ENCODE assay signal across 26 cellular contexts in genomic region chr2:158187908-158188307, GRCh38.
DNase-seq lines count a peak whose midpoint lies in the region; ATAC-seq, FAIRE-seq and TF ChIP-seq lines count a peak whose summit lies in the region.
"Had no signal": no experiment of that assay in that cellular context is flagged by ENCODE, and none has a peak within 500 bp of the region (broad histone marks: within the 10 kb centered on the region; RNA-seq: fewer than 3 reads in every experiment).

No MANE protein-coding gene starts in this region.

- no peak for TF ChIP-seq EP300 in HepG2 (IDR thresholded peaks at IDR 0.05; ENCODE audit: low read depth in 2 of 2, low read length in 2 of 2)
- no peak for TF ChIP-seq EP300 in HepG2 (CRISPR knock-in tag; IDR thresholded peaks at IDR 0.05; ENCODE audit: borderline replicate concordance)

- intact Hi-C loops in HepG2 (cut with micrococcal nuclease; ENCODE audit: unreplicated experiment): no loop called here
- intact Hi-C loops in right lobe of liver (cut with DNase I): loop anchor here in 1 of 2 donors (10.0 kb wide), 1 partner anchor 557 kb away; no protein-coding TSS in a partner anchor
- intact Hi-C loops in right cardiac atrium (cut with DNase I): loop anchor here in 3 of 4 donors (5.0 to 10.0 kb wide), 3 partner anchors 267 to 559 kb away; partner anchors contain the start of genes CCDC148 (in 1 of the 3) and PKP4 (in 1 of the 3)

- no peaks in the 10 kb centered on the region for H3K9me3 Mint-ChIP-seq in natural killer cell treated with Interleukin-12 subunit alpha and Interleukin-12 subunit beta and Interleukin-15 and Interleukin-18, amount 100 ng/mL, for 72 hours
- H3K9me3 Mint-ChIP-seq: HFFc6, IgD-negative memory B cell had no signal

- no peak overlapping the region for H3K9ac ChIP-seq in HepG2 (ENCODE audit: insufficient read depth, low read depth, low read length)

- no peaks in the 10 kb centered on the region for H3K36me3 Mint-ChIP-seq in natural killer cell treated with Interleukin-12 subunit alpha and Interleukin-12 subunit beta and Interleukin-15 and Interleukin-18, amount 100 ng/mL, for 72 hours
- H3K36me3 Mint-ChIP-seq: IgD-negative memory B cell had no signal

- ATAC-seq in HepG2 (no peak), right lobe of liver (no peak), right cardiac atrium (no peak)
- no peak for ATAC-seq in natural killer cell treated with Interleukin-12 subunit alpha and Interleukin-12 subunit beta and Interleukin-15 and Interleukin-18, amount 100 ng/mL, for 72 hours
- ATAC-seq: Panc1 had no signal

- no TSS peak for BruUV-seq in HepG2 (replicated peaks; lab: Mats Ljungman, UMichigan)

- no peak overlapping the region for H3K27ac ChIP-seq in HepG2 (ENCODE audit: extremely low read length, insufficient read depth, low read length)
- H3K27ac ChIP-seq in right lobe of liver: no peak overlapping the region
- H3K27ac ChIP-seq in right cardiac atrium (ENCODE audit: low read length): no peak overlapping the region
- H3K27ac ChIP-seq: SK-N-MC had no signal

- peaks cover 3 to 4% of the 10 kb centered on the region in 2 donors for H3K4me1 Mint-ChIP-seq in natural killer cell treated with Interleukin-12 subunit alpha and Interleukin-12 subunit beta and Interleukin-15 and Interleukin-18, amount 100 ng/mL, for 72 hours (ENCODE audit: low read depth in 2 of 2)

- no peak overlapping the region for H3K4me3 ChIP-seq in HepG2 (replicated peaks in 1 of 3; ENCODE audit: insufficient read depth in 1 of 3, low read depth in 2 of 3, low read length in 3 of 3)
- no peak overlapping the region for H3K4me3 ChIP-seq in right lobe of liver
- no peak overlapping the region for H3K4me3 ChIP-seq in right cardiac atrium (ENCODE audit: low read length)
- H3K4me3 ChIP-seq: SK-N-MC had no signal

- no peak overlapping the region for H3K27ac Mint-ChIP-seq in natural killer cell treated with Interleukin-12 subunit alpha and Interleukin-12 subunit beta and Interleukin-15 and Interleukin-18, amount 100 ng/mL, for 72 hours
- H3K27ac Mint-ChIP-seq: HFFc6, IgD-negative memory B cell had no signal

- whole genome bisulfite sequencing in HepG2 (ENCODE audit: low lambda C conversion rate): 88% methylated on average over 1 of the region's 1 CpG
- WGBS in right lobe of liver (ENCODE audit: insufficient coverage, low coverage, low lambda C conversion rate, missing lambda C conversion rate): 100% methylated on average over 1 of the region's 1 CpG
- WGBS in right cardiac atrium: 73% methylated on average over 1 of the region's 1 CpG

- H3K4me3 Mint-ChIP-seq in natural killer cell treated with Interleukin-12 subunit alpha and Interleukin-12 subunit beta and Interleukin-15 and Interleukin-18, amount 100 ng/mL, for 72 hours: no peak overlapping the region
- H3K4me3 Mint-ChIP-seq: HFFc6, IgD-negative memory B cell had no signal

- TF ChIP-seq CTCF in HepG2 (CRISPR knock-in tag; IDR thresholded peaks at IDR 0.05) (no peak), right lobe of liver (IDR thresholded peaks at IDR 0.05) (no peak)

- H2AFZ ChIP-seq in HepG2 (ENCODE audit: low read length): no peak overlapping the region

- H3K36me3 ChIP-seq in HepG2 (replicated peaks in 1 of 2; ENCODE audit: control insufficient read depth in 1 of 2, insufficient read depth in 2 of 2, low read length in 2 of 2): no peaks in the 10 kb centered on the region
- no peaks in the 10 kb centered on the region for H3K36me3 ChIP-seq in right lobe of liver

- H3K4me2 ChIP-seq in HepG2 (ENCODE audit: low read depth, low read length): no peak overlapping the region

- no peaks in the 10 kb centered on the region for H4K20me1 ChIP-seq in HepG2 (ENCODE audit: insufficient read depth, low read length)

- in situ Hi-C loops in HepG2 (cut with HindIII; ENCODE audit: extremely low pct_ligation_motif_present, low pct_unique_long_range_greater_than_20kb): no loop called here

- peaks cover 95% of the 10 kb centered on the region for H3K4me1 ChIP-seq in HepG2 (ENCODE audit: insufficient read depth, low read length)
- peaks cover 0 to 22% (median 4%) of the 10 kb centered on the region in 4 donors for H3K4me1 ChIP-seq in right lobe of liver
- H3K4me1 ChIP-seq in right cardiac atrium (ENCODE audit: control insufficient read depth, insufficient read depth, low read length): no peaks in the 10 kb centered on the region

- DNase-seq in HepG2 (ENCODE audit: low spot score) (no peak), right lobe of liver (no peak), iPS-NIHi11 (ENCODE audit: low spot score) (peak; percentile 23), RPMI8226 (no peak), right cardiac atrium (no peak), NCI-H345 (lab: John Stamatoyannopoulos, UW) (no peak)
- no peak for DNase-seq in natural killer cell treated with Interleukin-12 subunit alpha and Interleukin-12 subunit beta and Interleukin-15 and Interleukin-18, amount 100 ng/mL, for 72 hours (ENCODE audit: low spot score)
- DNase-seq: 8988T, Calu3, DMS79 treated with DMSO at 0.1 percent for 48 hours, H7, HFFc6, Karpas-422, NCI-H1048, NCI-H1417, NCI-H1694, NCI-H2029 treated with DMSO at 0.1 percent for 48 hours, NCI-H2227 treated with DMSO at 0.1 percent for 48 hours, NCI-H510A, NCI-H69, SIG-M5 had no signal

- no peaks in the 10 kb centered on the region for H3K9me3 ChIP-seq in HepG2 (ENCODE audit: low read length)
- no peaks in the 10 kb centered on the region for H3K9me3 ChIP-seq in right lobe of liver
- no peaks in the 10 kb centered on the region for H3K9me3 ChIP-seq in right cardiac atrium (ENCODE audit: control insufficient read depth, low read length)

- peaks cover 0 to 4% of the 10 kb centered on the region in 2 donors for H3K27me3 Mint-ChIP-seq in natural killer cell treated with Interleukin-12 subunit alpha and Interleukin-12 subunit beta and Interleukin-15 and Interleukin-18, amount 100 ng/mL, for 72 hours

- CTCF ChIA-PET in HepG2 (lab: Yijun Ruan, JAX; ENCODE audit: low intra/inter-chr PET ratio, low total read pairs): no interaction called here

- FAIRE-seq in HepG2 (lab: Jason Lieb, UNC): no peak
- FAIRE-seq: GM18507 had no signal

- H3K79me2 ChIP-seq in HepG2 (ENCODE audit: insufficient read depth, low read length): no peaks in the 10 kb centered on the region

- TF ChIP-seq RAD21 in HepG2 (CRISPR knock-in tag; IDR thresholded peaks at IDR 0.05): no peak

- H3K27me3 ChIP-seq in HepG2 (ENCODE audit: control insufficient read depth in 1 of 2, insufficient read depth in 2 of 2, low read length in 2 of 2) (no peaks in the 10 kb centered on the region), right lobe of liver (no peaks in the 10 kb centered on the region), right cardiac atrium (ENCODE audit: control insufficient read depth, insufficient read depth) (no peaks in the 10 kb centered on the region)

- POLR2A ChIA-PET in HepG2 (lab: Yijun Ruan, JAX): interaction anchor here (0.9 to 3.8 kb wide), 2 partner anchors 8 to 56 kb away, joined by 3 to 26 read pairs; no protein-coding TSS in a partner anchor

- TF ChIP-seq POLR2A in HepG2 (IDR thresholded peaks at IDR 0.05; ENCODE audit: insufficient read depth in 1 of 2, low read depth in 2 of 2, low read length in 2 of 2) (no peak), right lobe of liver (IDR thresholded peaks at IDR 0.05) (no peak)

TF ChIP-seq in HepG2, 621 proteins besides CTCF, POLR2A, EP300 and RAD21 (continues in another document):
- TF ChIP-seq ARNT (IDR thresholded peaks at IDR 0.05) (no peak), ZNF710 (CRISPR knock-in tag; IDR thresholded peaks at IDR 0.05; ENCODE audit: borderline replicate concordance) (no peak), ZNF773 (CRISPR knock-in tag; IDR thresholded peaks at IDR 0.05; ENCODE audit: borderline replicate concordance) (no peak), WIZ (CRISPR knock-in tag; IDR thresholded peaks at IDR 0.05) (peak; percentile 33; the same call in 1 of the 2 replicates), ZNF879 (CRISPR knock-in tag; IDR thresholded peaks at IDR 0.05) (no peak), CBX2 (IDR thresholded peaks at IDR 0.05; ENCODE audit: low read depth, low read length) (no peak), CBX2 (CRISPR knock-in tag; IDR thresholded peaks at IDR 0.05; ENCODE audit: low read depth) (no peak)

TF ChIP-seq in PFSK-1, 5 proteins besides CTCF, POLR2A, EP300 and RAD21:
- TF ChIP-seq TAF1 (IDR thresholded peaks at IDR 0.05; ENCODE audit: borderline replicate concordance, insufficient read depth, low read length) (no peak), REST (IDR thresholded peaks at IDR 0.05; ENCODE audit: insufficient read depth in 1 of 2, low read depth in 2 of 2, low read length in 2 of 2) (peak; percentile 80 to 96)
TF ChIP-seq in PFSK-1: peak in this region for 1.
